ENCODE assay signal across 10 cellular contexts in genomic region chr1:173406783-173407230, GRCh38.
DNase-seq lines count a peak whose midpoint lies in the region; ATAC-seq and TF ChIP-seq lines count a peak whose summit lies in the region.
"Had no signal": no experiment of that assay in that cellular context is flagged by ENCODE, and none has a peak within 500 bp of the region (broad histone marks: within the 10 kb centered on the region; RNA-seq: fewer than 3 reads in every experiment).

No MANE protein-coding gene starts in this region.

- H3K36me3 ChIP-seq in heart right ventricle, result peaks cover 0 to 6% (median 0%) of the 10 kb centered on the region in 9 donors
- no peaks in the 10 kb centered on the region for H3K36me3 ChIP-seq in SJSA1
- H3K36me3 ChIP-seq in lower lobe of right lung, result no peaks in the 10 kb centered on the region
- no peaks in the 10 kb centered on the region for H3K36me3 ChIP-seq in aorta (ENCODE audit: control insufficient read depth in 1 of 2, insufficient read depth in 2 of 2, low read length in 1 of 2)

- H3K4me1 ChIP-seq in heart right ventricle (peaks cover 0 to 33% (median 10%) of the 10 kb centered on the region in 9 donors), SJSA1 (replicated peaks) (peaks cover 19% of the 10 kb centered on the region), lower lobe of right lung (peaks cover 17% of the 10 kb centered on the region), aorta (ENCODE audit: control insufficient read depth in 1 of 2, insufficient read depth in 2 of 2, low read length in 2 of 2) (peaks cover 0 to 2% of the 10 kb centered on the region in 2 donors)

- no peaks in the 10 kb centered on the region for H3K9me3 ChIP-seq in heart right ventricle
- H3K9me3 ChIP-seq in SJSA1 (replicated peaks), result no peaks in the 10 kb centered on the region
- H3K9me3 ChIP-seq in lower lobe of right lung, result no peaks in the 10 kb centered on the region
- no peaks in the 10 kb centered on the region for H3K9me3 ChIP-seq in aorta (ENCODE audit: control insufficient read depth, low read length)

- no peaks in the 10 kb centered on the region for H3K27me3 ChIP-seq in heart right ventricle
- H3K27me3 ChIP-seq in SJSA1 (replicated peaks), result no peaks in the 10 kb centered on the region
- no peaks in the 10 kb centered on the region for H3K27me3 ChIP-seq in lower lobe of right lung (ENCODE audit: low read depth)
- no peaks in the 10 kb centered on the region for H3K27me3 ChIP-seq in aorta (ENCODE audit: control insufficient read depth in 1 of 2, insufficient read depth in 2 of 2, low read length in 1 of 2)

- peak overlapping the region in 8 of 10 donors; percentile 2 to 39 (median 31) for H3K4me3 ChIP-seq in heart right ventricle
- peak overlapping the region; percentile 22 for H3K4me3 ChIP-seq in SJSA1
- peak overlapping the region; percentile 36 for H3K4me3 ChIP-seq in lower lobe of right lung
- no peak overlapping the region for H3K4me3 ChIP-seq in aorta (ENCODE audit: low read length in 2 of 2)

- in situ Hi-C loops in GM13976 (cut with MboI; ENCODE audit: low sequenced_read_pairs, unreplicated experiment), result no loop called here

- peak in 3 of 8 donors; percentile 29 to 42 (median 40) for ATAC-seq in heart right ventricle
- no peak for ATAC-seq in Right ventricle myocardium inferior
- peak; percentile 57 to 60 for ATAC-seq in lower lobe of right lung
- ATAC-seq in aorta (ENCODE audit: low FRiP score), result peak; percentile 16

- WGBS in heart right ventricle, 2 donors, result 55 to 66% methylated on average over 8 of the region's 8 CpGs
- 78 to 83% methylated on average over 8 of the region's 8 CpGs for WGBS in aorta, 2 donors

- H3K27ac ChIP-seq in heart right ventricle (no peak overlapping the region), SJSA1 (0 out of 2 replicates have a peak overlapping the region, but pooled peaks have one; percentile 33), lower lobe of right lung (no peak overlapping the region), aorta (ENCODE audit: low read depth in 1 of 2, low read length in 2 of 2) (no peak overlapping the region)

- TF ChIP-seq CTCF in heart right ventricle (IDR thresholded peaks at IDR 0.05) (no peak), lower lobe of right lung (IDR thresholded peaks at IDR 0.05) (no peak), GM13976 (IDR thresholded peaks at IDR 0.05; ENCODE audit: borderline replicate concordance, control extremely low read depth, extremely low read depth, insufficient read depth, missing control alignments) (no peak)

- DNase-seq in heart right ventricle (no peak), Right ventricle myocardium inferior (ENCODE audit: missing footprints) (no peak), SJSA1 (ENCODE audit: low read depth in 1 of 2, low spot score in 2 of 2) (peak in 1 of 2 experiments; percentile 15), lower lobe of right lung (no peak), aorta (no peak), NCI-H1694 treated with DMSO at 0.1 percent for 48 hours (lab: John Stamatoyannopoulos, UW) (no peak), NCI-H82 (lab: John Stamatoyannopoulos, UW) (no peak), GM13976 (ENCODE audit: low spot score) (no peak)
- DNase-seq: stimulated activated CD4-positive, alpha-beta T cell treated with anti-CD3 and anti-CD28 coated beads, Interleukin-4, amount 100 ng/mL, for 24 hours; T-helper 9 cell had no signal

- intact Hi-C loops in heart right ventricle (cut with DNase I) (loop anchor here in 2 of 10 donors (10.0 kb wide), 2 partner anchors 152 to 662 kb away; no protein-coding TSS in a partner anchor), Right ventricle myocardium inferior (cut with DNase I) (no loop called here), lower lobe of right lung (cut with DNase I) (no loop called here), aorta (cut with DNase I) (no loop called here)

Comparison
In these comparisons a context has a peak if more than half of its experiments do, and no peak if none do; other contexts are left out.
1. H3K4me3 ChIP-seq: peak in heart right ventricle (8 of 10), SJSA1 (single experiment) and lower lobe of right lung (single experiment); none in aorta (0 of 2).